In genomic region chr1:226002667-226003501, GRCh38 we compare ENCODE assay signal across 8 cellular contexts. TPM values are rescaled to one million over a fixed set of nuclear protein-coding genes. Genes with fewer than 3 reads are reported as not detected.
DNase-seq lines count a peak whose midpoint lies in the region; ATAC-seq and TF ChIP-seq lines count a peak whose summit lies in the region.

No MANE protein-coding gene starts in this region.

- intact Hi-C loops in psoas muscle (cut with DNase I) = loop anchor here in 1 of 2 donors (5.0 to 10.0 kb wide), 2 partner anchors 59 to 112 kb away; partner anchors contain the start of gene H3-3A

- H3K27me3 Mint-ChIP-seq in activated CD4-positive, alpha-beta T cell treated with anti-CD3 and anti-CD28 coated beads, Interleukin-2, amount 10 ng/mL, durations not matched to agents 7 days and 5 days = no peaks in the 10 kb centered on the region
- H3K27me3 Mint-ChIP-seq in activated CD4-positive, alpha-beta memory T cell treated with anti-CD3 and anti-CD28 coated beads, Interleukin-2, amount 10 ng/mL, durations not matched to agents 7 days and 5 days = no peaks in the 10 kb centered on the region

- H3K36me3 ChIP-seq in psoas muscle (ENCODE audit: insufficient read depth in 1 of 2, low read depth in 1 of 2) = no peaks in the 10 kb centered on the region

- in situ Hi-C loops in GM13976 (cut with MboI; ENCODE audit: low sequenced_read_pairs, unreplicated experiment) = no loop called here

- ATAC-seq in psoas muscle = no peak
- no peak for ATAC-seq in HG03139 (IDR thresholded peaks at IDR 0.05; ENCODE audit: unreplicated experiment)

- peak overlapping the region; percentile 3 for H3K4me3 Mint-ChIP-seq in activated CD4-positive, alpha-beta T cell treated with anti-CD3 and anti-CD28 coated beads, Interleukin-2, amount 10 ng/mL, durations not matched to agents 7 days and 5 days
- no peak overlapping the region for H3K4me3 Mint-ChIP-seq in activated CD4-positive, alpha-beta memory T cell treated with anti-CD3 and anti-CD28 coated beads, Interleukin-2, amount 10 ng/mL, durations not matched to agents 7 days and 5 days

- no peaks in the 10 kb centered on the region for H3K27me3 ChIP-seq in psoas muscle (ENCODE audit: insufficient read depth in 3 of 3, low read length in 2 of 3)

- H3K4me1 Mint-ChIP-seq in activated CD4-positive, alpha-beta T cell treated with anti-CD3 and anti-CD28 coated beads, Interleukin-2, amount 10 ng/mL, durations not matched to agents 7 days and 5 days = peaks cover 55% of the 10 kb centered on the region
- peaks cover 43% of the 10 kb centered on the region for H3K4me1 Mint-ChIP-seq in activated CD4-positive, alpha-beta memory T cell treated with anti-CD3 and anti-CD28 coated beads, Interleukin-2, amount 10 ng/mL, durations not matched to agents 7 days and 5 days

- H3K9me3 ChIP-seq in psoas muscle = no peaks in the 10 kb centered on the region

- H3K27ac ChIP-seq in psoas muscle = peak overlapping the region; percentile 75

- peaks cover 4% of the 10 kb centered on the region for H3K36me3 Mint-ChIP-seq in activated CD4-positive, alpha-beta T cell treated with anti-CD3 and anti-CD28 coated beads, Interleukin-2, amount 10 ng/mL, durations not matched to agents 7 days and 5 days (ENCODE audit: low read depth)
- peaks cover 6% of the 10 kb centered on the region for H3K36me3 Mint-ChIP-seq in activated CD4-positive, alpha-beta memory T cell treated with anti-CD3 and anti-CD28 coated beads, Interleukin-2, amount 10 ng/mL, durations not matched to agents 7 days and 5 days (ENCODE audit: low read depth)

- peaks cover 12% of the 10 kb centered on the region for H3K4me1 ChIP-seq in psoas muscle

- 40 to 42% (median 42%) methylated on average over 4 of the region's 4 CpGs for WGBS in psoas muscle, 3 donors

- no peak for TF ChIP-seq CTCF in psoas muscle (IDR thresholded peaks at IDR 0.05)
- TF ChIP-seq CTCF in GM13976 (IDR thresholded peaks at IDR 0.05; ENCODE audit: borderline replicate concordance, control extremely low read depth, extremely low read depth, insufficient read depth, missing control alignments) = no peak

- H3K4me3 ChIP-seq in psoas muscle = no peak overlapping the region

- H3K27ac Mint-ChIP-seq in activated CD4-positive, alpha-beta T cell treated with anti-CD3 and anti-CD28 coated beads, Interleukin-2, amount 10 ng/mL, durations not matched to agents 7 days and 5 days = peak overlapping the region; percentile 100
- peak overlapping the region; percentile 12 for H3K27ac Mint-ChIP-seq in activated CD4-positive, alpha-beta memory T cell treated with anti-CD3 and anti-CD28 coated beads, Interleukin-2, amount 10 ng/mL, durations not matched to agents 7 days and 5 days

- POLR2A ChIA-PET in activated CD4-positive, alpha-beta T cell treated with anti-CD3 and anti-CD28 coated beads, Interleukin-2, amount 10 ng/mL, durations not matched to agents 7 days and 5 days (lab: Charles Lee) = interaction anchor here (0.5 kb wide), 1 partner anchor 76 kb away, joined by 8 read pairs; no protein-coding TSS in a partner anchor
- POLR2A ChIA-PET in activated CD4-positive, alpha-beta memory T cell treated with anti-CD3 and anti-CD28 coated beads, Interleukin-2, amount 10 ng/mL, durations not matched to agents 7 days and 5 days (lab: Charles Lee) = interaction anchor here (1.1 kb wide), 1 partner anchor 60 kb away, joined by 3 read pairs; the partner anchor contains the start of gene H3-3A

- peak; percentile 17 for DNase-seq in activated CD4-positive, alpha-beta T cell treated with anti-CD3 and anti-CD28 coated beads, Interleukin-2, amount 10 ng/mL, durations not matched to agents 7 days and 5 days
- no peak for DNase-seq in activated CD4-positive, alpha-beta T cell treated with anti-CD3 and anti-CD28 coated beads for 1 hour
- DNase-seq in NCI-H2107 treated with DMSO at 0.1 percent for 48 hours (lab: John Stamatoyannopoulos, UW; ENCODE audit: unreplicated experiment) (peak; percentile 95), globus pallidus (ENCODE audit: low spot score) (peak; percentile 46), psoas muscle (peak; percentile 45 to 75), GM13976 (ENCODE audit: low spot score) (no peak)
- no peak for DNase-seq in activated CD4-positive, alpha-beta memory T cell treated with anti-CD3 and anti-CD28 coated beads, Interleukin-2, amount 10 ng/mL, durations not matched to agents 7 days and 5 days

- H3K9me3 Mint-ChIP-seq in activated CD4-positive, alpha-beta T cell treated with anti-CD3 and anti-CD28 coated beads, Interleukin-2, amount 10 ng/mL, durations not matched to agents 7 days and 5 days = no peaks in the 10 kb centered on the region
- H3K9me3 Mint-ChIP-seq in activated CD4-positive, alpha-beta memory T cell treated with anti-CD3 and anti-CD28 coated beads, Interleukin-2, amount 10 ng/mL, durations not matched to agents 7 days and 5 days = no peaks in the 10 kb centered on the region

- CTCF ChIA-PET in activated CD4-positive, alpha-beta T cell treated with anti-CD3 and anti-CD28 coated beads, Interleukin-2, amount 10 ng/mL, durations not matched to agents 7 days and 5 days (lab: Charles Lee) = interaction anchor here (1.7 kb wide), 1 partner anchor 123 kb away, joined by 3 read pairs; no protein-coding TSS in a partner anchor
- CTCF ChIA-PET in activated CD4-positive, alpha-beta memory T cell treated with anti-CD3 and anti-CD28 coated beads, Interleukin-2, amount 10 ng/mL, durations not matched to agents 7 days and 5 days (lab: Charles Lee) = interaction anchor here (1.1 kb wide), 1 partner anchor 15 kb away, joined by 3 read pairs; no protein-coding TSS in a partner anchor

RNA-seq across cellular contexts. Expression of gene SDE2, which starts 3.7 kb away (rescaled TPM):
- total RNA-seq in activated CD4-positive, alpha-beta T cell treated with anti-CD3 and anti-CD28 coated beads, Interleukin-2, amount 10 ng/mL, durations not matched to agents 7 days and 5 days = 10 to 100 TPM; 16.1 to 16.6 TPM
- total RNA-seq in activated CD4-positive, alpha-beta memory T cell treated with anti-CD3 and anti-CD28 coated beads, Interleukin-2, amount 10 ng/mL, durations not matched to agents 7 days and 5 days = 10 to 100 TPM; 19.8 to 20.1 TPM
- total RNA-seq in psoas muscle = 10 to 100 TPM; 17.4 to 27.7 (median 22.1) TPM
- polyA plus RNA-seq in psoas muscle = 10 to 100 TPM in 1 of 3 donors, 1 to 10 TPM in 2; 8.1 to 19.5 (median 9.7) TPM

RNA-seq across cellular contexts. Expression of gene H3-3A, which starts 59.6 kb away (rescaled TPM):
- total RNA-seq in activated CD4-positive, alpha-beta T cell treated with anti-CD3 and anti-CD28 coated beads, Interleukin-2, amount 10 ng/mL, durations not matched to agents 7 days and 5 days = 100 to 1,000 TPM; 651 to 657 TPM
- total RNA-seq in activated CD4-positive, alpha-beta memory T cell treated with anti-CD3 and anti-CD28 coated beads, Interleukin-2, amount 10 ng/mL, durations not matched to agents 7 days and 5 days = 100 to 1,000 TPM; 480 to 486 TPM
- total RNA-seq in psoas muscle = 100 to 1,000 TPM; 187 to 284 (median 210) TPM
- 100 to 1,000 TPM; 210 to 222 (median 210) TPM for polyA plus RNA-seq in psoas muscle

Comparison
In these comparisons a context has a peak if more than half of its experiments do, and no peak if none do; other contexts are left out.
1. DNase-seq: peak in activated CD4-positive, alpha-beta T cell treated with anti-CD3 and anti-CD28 coated beads, Interleukin-2, amount 10 ng/mL, durations not matched to agents 7 days and 5 days (single experiment), NCI-H2107 treated with DMSO at 0.1 percent for 48 hours (single experiment), globus pallidus (single experiment) and psoas muscle (2 of 2); none in activated CD4-positive, alpha-beta T cell treated with anti-CD3 and anti-CD28 coated beads for 1 hour (single experiment), activated CD4-positive, alpha-beta memory T cell treated with anti-CD3 and anti-CD28 coated beads, Interleukin-2, amount 10 ng/mL, durations not matched to agents 7 days and 5 days (single experiment) and GM13976 (single experiment).